ENCODE assay signal across 17 cellular contexts in the genomic region with DNA sequence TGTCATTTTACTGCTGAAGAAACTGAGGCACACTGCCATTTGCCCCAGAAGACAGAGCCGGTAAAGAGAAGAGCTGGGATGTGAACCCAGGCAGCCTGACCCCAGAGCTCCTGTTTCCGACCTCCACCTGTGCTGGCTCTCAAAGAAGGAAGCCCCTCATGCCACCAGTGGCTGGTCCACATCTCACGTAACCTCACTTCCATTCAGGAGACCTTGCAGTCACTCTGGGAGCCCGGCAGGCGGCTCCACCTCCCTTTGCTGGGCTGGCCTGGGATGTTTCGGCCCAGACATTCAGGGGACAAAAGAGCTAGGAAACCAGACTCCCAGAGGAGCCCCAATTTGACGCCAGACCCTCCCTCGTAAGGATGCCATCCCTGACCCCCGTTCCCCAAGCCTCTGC. TPM values are rescaled to one million over a fixed set of nuclear protein-coding genes. Genes with fewer than 3 reads are reported as not detected.
DNase-seq lines count a peak whose midpoint lies in the region; ATAC-seq and TF ChIP-seq lines count a peak whose summit lies in the region.
"Had no signal": no experiment of that assay in that cellular context is flagged by ENCODE, and none has a peak within 500 bp of the region (broad histone marks: within the 10 kb centered on the region; RNA-seq: fewer than 3 reads in every experiment).

No MANE protein-coding gene starts in this region.

- no peaks in the 10 kb centered on the region for H3K27me3 ChIP-seq in upper lobe of left lung

- no peak overlapping the region for H3K27ac Mint-ChIP-seq in activated naive CD8-positive, alpha-beta T cell
- H3K27ac Mint-ChIP-seq in activated naive CD8-positive, alpha-beta T cell treated with anti-CD3 and anti-CD28 coated beads, Interleukin-2, amount 50 U/mL, for 24 hours, result no peak overlapping the region
- H3K27ac Mint-ChIP-seq: natural killer cell treated with Interleukin-12 subunit alpha and Interleukin-12 subunit beta and Interleukin-15 and Interleukin-18, amount 100 ng/mL, for 72 hours had no signal

- H3K27ac ChIP-seq in angular gyrus (ENCODE audit: low read depth, low read length), result peak overlapping the region; percentile 22
- peak overlapping the region; percentile 62 to 88 (median 67) for H3K27ac ChIP-seq in upper lobe of left lung
- H3K27ac ChIP-seq: KMS-11 had no signal

- no peak for DNase-seq in activated naive CD8-positive, alpha-beta T cell treated with anti-CD3 and anti-CD28 coated beads, Interleukin-2, amount 50 U/mL, for 24 hours
- DNase-seq in hepatic stellate cell (ENCODE audit: low spot score), result peak; percentile 53
- DNase-seq in upper lobe of left lung, result no peak
- no peak for DNase-seq in T-helper 1 cell
- DNase-seq in NCI-H2029 treated with DMSO at 0.1 percent for 48 hours (lab: John Stamatoyannopoulos, UW), result no peak
- no peak for DNase-seq in NCI-H1092 treated with DMSO at 0.1 percent for 48 hours (lab: John Stamatoyannopoulos, UW)
- DNase-seq: activated CD4-positive, CD25-positive, alpha-beta regulatory T cell treated with anti-CD3 and anti-CD28 coated beads, Interleukin-2, amount 50 U/mL, for 72 hours; activated T-cell treated with anti-CD3 and anti-CD28 coated beads, Interleukin-2, amount 50 U/mL, for 48 hours; central memory CD4-positive, alpha-beta T cell; islet precursor cell; NCI-H2107; small intestine; trophoblast cell had no signal

- H3K4me3 Mint-ChIP-seq in activated naive CD8-positive, alpha-beta T cell, result peak overlapping the region; percentile 91
- H3K4me3 Mint-ChIP-seq in activated naive CD8-positive, alpha-beta T cell treated with anti-CD3 and anti-CD28 coated beads, Interleukin-2, amount 50 U/mL, for 24 hours, result no peak overlapping the region

- H3K9me3 ChIP-seq in upper lobe of left lung, result no peaks in the 10 kb centered on the region

- 72 to 77% methylated on average over 4 to 9 of the region's 9 CpGs for WGBS in upper lobe of left lung, 2 donors

- TF ChIP-seq EP300 in upper lobe of left lung (IDR thresholded peaks at IDR 0.05), result no peak

- TF ChIP-seq CTCF in upper lobe of left lung (IDR thresholded peaks at IDR 0.05), result peak in 2 of 6 experiments; percentile 23 to 35

- peak overlapping the region in 1 of 4 donors; percentile 75 for H3K4me3 ChIP-seq in upper lobe of left lung

- H3K36me3 ChIP-seq in upper lobe of left lung, result peaks cover 28 to 57% (median 50%) of the 10 kb centered on the region in 4 donors

- peaks cover 19% of the 10 kb centered on the region for H3K4me1 Mint-ChIP-seq in activated naive CD8-positive, alpha-beta T cell (ENCODE audit: low read depth)
- H3K4me1 Mint-ChIP-seq in activated naive CD8-positive, alpha-beta T cell treated with anti-CD3 and anti-CD28 coated beads, Interleukin-2, amount 50 U/mL, for 24 hours, result peaks cover 15% of the 10 kb centered on the region

- ATAC-seq in activated naive CD8-positive, alpha-beta T cell treated with anti-CD3 and anti-CD28 coated beads, Interleukin-2, amount 50 U/mL, for 24 hours, result no peak
- ATAC-seq in upper lobe of left lung (ENCODE audit: low FRiP score in 2 of 2), result no peak
- ATAC-seq: natural killer cell treated with Interleukin-12 subunit alpha and Interleukin-12 subunit beta and Interleukin-15 and Interleukin-18, amount 100 ng/mL, for 72 hours had no signal

- no peaks in the 10 kb centered on the region for H3K27me3 Mint-ChIP-seq in activated naive CD8-positive, alpha-beta T cell
- H3K27me3 Mint-ChIP-seq in activated naive CD8-positive, alpha-beta T cell treated with anti-CD3 and anti-CD28 coated beads, Interleukin-2, amount 50 U/mL, for 24 hours, result no peaks in the 10 kb centered on the region
- H3K27me3 Mint-ChIP-seq: natural killer cell treated with Interleukin-12 subunit alpha and Interleukin-12 subunit beta and Interleukin-15 and Interleukin-18, amount 100 ng/mL, for 72 hours had no signal

- H3K36me3 Mint-ChIP-seq in activated naive CD8-positive, alpha-beta T cell, result peaks cover 3% of the 10 kb centered on the region
- peaks cover 6% of the 10 kb centered on the region for H3K36me3 Mint-ChIP-seq in activated naive CD8-positive, alpha-beta T cell treated with anti-CD3 and anti-CD28 coated beads, Interleukin-2, amount 50 U/mL, for 24 hours (ENCODE audit: low read depth)
- H3K36me3 Mint-ChIP-seq: natural killer cell treated with Interleukin-12 subunit alpha and Interleukin-12 subunit beta and Interleukin-15 and Interleukin-18, amount 100 ng/mL, for 72 hours had no signal

- TF ChIP-seq POLR2A in upper lobe of left lung (IDR thresholded peaks at IDR 0.05), result no peak

- no peaks in the 10 kb centered on the region for H3K9me3 Mint-ChIP-seq in activated naive CD8-positive, alpha-beta T cell (ENCODE audit: low read depth)
- H3K9me3 Mint-ChIP-seq in activated naive CD8-positive, alpha-beta T cell treated with anti-CD3 and anti-CD28 coated beads, Interleukin-2, amount 50 U/mL, for 24 hours, result no peaks in the 10 kb centered on the region
- H3K9me3 Mint-ChIP-seq: natural killer cell treated with Interleukin-12 subunit alpha and Interleukin-12 subunit beta and Interleukin-15 and Interleukin-18, amount 100 ng/mL, for 72 hours had no signal

- peaks cover 15 to 56% (median 30%) of the 10 kb centered on the region in 4 donors for H3K4me1 ChIP-seq in upper lobe of left lung

RNA-seq across cellular contexts. Expression of a gene that starts 2.9 kb away (rescaled TPM):
- 100 to 1,000 TPM in 2 of 6 donors, 10 to 100 TPM in 4; 23.2 to 227 (median 65.0) TPM for total RNA-seq in upper lobe of left lung

RNA-seq across cellular contexts. Expression of a gene that starts 7.0 kb away (rescaled TPM):
- 1 to 10 TPM in 1 of 6 donors, not detected in 5; 1.1 TPM for total RNA-seq in upper lobe of left lung
- total RNA-seq: natural killer cell treated with Interleukin-12 subunit alpha and Interleukin-12 subunit beta and Interleukin-15 and Interleukin-18, amount 100 ng/mL, for 72 hours had no signal

RNA-seq across cellular contexts. Expression of a gene that starts 38.8 kb away (rescaled TPM):
- 10 to 100 TPM in 5 of 6 donors, under 1 TPM in 1; 0.97 to 58.7 (median 28.5) TPM for total RNA-seq in upper lobe of left lung
- total RNA-seq: natural killer cell treated with Interleukin-12 subunit alpha and Interleukin-12 subunit beta and Interleukin-15 and Interleukin-18, amount 100 ng/mL, for 72 hours had no signal

RNA-seq across cellular contexts. Expression of a gene that starts 38.9 kb away (rescaled TPM):
- total RNA-seq in upper lobe of left lung, result 10 to 100 TPM in 5 of 6 donors, 1 to 10 TPM in 1; 7.2 to 25.7 (median 19.0) TPM

RNA-seq across cellular contexts. Expression of a gene that starts 55.9 kb away (rescaled TPM):
- not detected for total RNA-seq in upper lobe of left lung
- total RNA-seq: natural killer cell treated with Interleukin-12 subunit alpha and Interleukin-12 subunit beta and Interleukin-15 and Interleukin-18, amount 100 ng/mL, for 72 hours had no signal
